Comparison of ENCODE assay signal across 27 cellular contexts in genomic region chr17:76407509-76407908, GRCh38. TPM values are rescaled to one million over a fixed set of nuclear protein-coding genes. Genes with fewer than 3 reads are reported as not detected.
"Had no signal": no experiment of that assay in that cellular context is flagged by ENCODE, and none has a peak within 500 bp of the region (broad histone marks: within the 10 kb centered on the region; RNA-seq: fewer than 3 reads in every experiment).

No MANE protein-coding gene starts in this region.

- H3K27me3 ChIP-seq: adrenal gland, breast epithelium, esophagus muscularis mucosa, thyroid gland had no signal

- H3K27ac ChIP-seq: adrenal gland, breast epithelium, coronary artery, esophagus muscularis mucosa, prostate gland, thyroid gland, WERI-Rb-1 had no signal

- H3K9me3 ChIP-seq: adrenal gland, breast epithelium, esophagus muscularis mucosa, prostate gland, thyroid gland had no signal

- H3K4me3 ChIP-seq: adrenal gland, breast epithelium, coronary artery, esophagus muscularis mucosa, lung, prostate gland, thyroid gland had no signal

- H3K36me3 ChIP-seq: breast epithelium, prostate gland had no signal

- H3K4me1 ChIP-seq: breast epithelium, prostate gland had no signal

- H3K27ac Mint-ChIP-seq: activated CD8-positive, alpha-beta T cell treated with anti-CD3 and anti-CD28 coated beads, Interleukin-2, amount 10 ng/mL, durations not matched to agents 7 days and 5 days; activated naive CD8-positive, alpha-beta T cell; mesothelial cell of epicardium; natural killer cell treated with Interleukin-12 subunit alpha and Interleukin-12 subunit beta and Interleukin-15 and Interleukin-18, amount 100 ng/mL, for 72 hours; T-helper 2 cell treated with Interferon-gamma antibody and Interleukin-4, amounts not matched to agents 5 μg/mL and 100 μg/mL, for 36 hours had no signal

- ATAC-seq: activated CD8-positive, alpha-beta T cell treated with anti-CD3 and anti-CD28 coated beads, Interleukin-2, amount 10 ng/mL, durations not matched to agents 7 days and 5 days; natural killer cell treated with Interleukin-12 subunit alpha and Interleukin-12 subunit beta and Interleukin-15 and Interleukin-18, amount 100 ng/mL, for 72 hours; stimulated activated naive CD8-positive, alpha-beta T cell treated with anti-CD3 and anti-CD28 coated beads, Interleukin-15, Interleukin-2, amounts not matched to agents 100 U/mL and 50 U/mL, for 24 hours had no signal

- H3K9me3 Mint-ChIP-seq: mesothelial cell of epicardium; natural killer cell treated with Interleukin-12 subunit alpha and Interleukin-12 subunit beta and Interleukin-15 and Interleukin-18, amount 100 ng/mL, for 72 hours; T-helper 2 cell treated with Interferon-gamma antibody and Interleukin-4, amounts not matched to agents 5 μg/mL and 100 μg/mL, for 36 hours had no signal

- H3K27me3 Mint-ChIP-seq: activated naive CD8-positive, alpha-beta T cell; natural killer cell treated with Interleukin-12 subunit alpha and Interleukin-12 subunit beta and Interleukin-15 and Interleukin-18, amount 100 ng/mL, for 72 hours had no signal

- DNase-seq: activated CD4-positive, alpha-beta T cell treated with anti-CD3 and anti-CD28 coated beads for 1 hour; activated CD4-positive, alpha-beta T cell treated with anti-CD3 and anti-CD28 coated beads, Interleukin-2, amount 50 U/mL, for 1 hour; activated CD8-positive, alpha-beta T cell treated with anti-CD3 and anti-CD28 coated beads, Interleukin-2, amount 10 ng/mL, durations not matched to agents 7 days and 5 days; activated gamma-delta T cell treated with Interleukin-2 at 50 U/mL for 16 hours; activated T-cell treated with anti-CD3 and anti-CD28 coated beads, Interleukin-2, amount 50 U/mL, for 1 hour; adrenal gland; glutamatergic neuron; hippocampal formation; stimulated activated CD4-positive, alpha-beta T cell treated with anti-CD3 and anti-CD28 coated beads, Interleukin-12 subunit alpha, Interleukin-12 subunit beta, amount 100 ng/mL, for 4 hours; stimulated activated CD4-positive, alpha-beta T cell treated with anti-CD3 and anti-CD28 coated beads, Interleukin-4, amount 100 ng/mL, for 4 hours; stimulated activated naive CD8-positive, alpha-beta T cell treated with anti-CD3 and anti-CD28 coated beads, Interleukin-15, Interleukin-2, amounts not matched to agents 100 U/mL and 50 U/mL, for 24 hours; thyroid gland; WERI-Rb-1 had no signal

- H3K4me1 Mint-ChIP-seq: mesothelial cell of epicardium had no signal

- H3K4me3 Mint-ChIP-seq: activated CD8-positive, alpha-beta T cell treated with anti-CD3 and anti-CD28 coated beads, Interleukin-2, amount 10 ng/mL, durations not matched to agents 7 days and 5 days; activated naive CD8-positive, alpha-beta T cell; mesothelial cell of epicardium; natural killer cell treated with Interleukin-12 subunit alpha and Interleukin-12 subunit beta and Interleukin-15 and Interleukin-18, amount 100 ng/mL, for 72 hours; T-helper 2 cell treated with Interferon-gamma antibody and Interleukin-4, amounts not matched to agents 5 μg/mL and 100 μg/mL, for 36 hours had no signal

RNA-seq across cellular contexts. Expression of gene AANAT, which starts 59.9 kb away (rescaled TPM):
- total RNA-seq: activated CD8-positive, alpha-beta T cell treated with anti-CD3 and anti-CD28 coated beads, Interleukin-2, amount 10 ng/mL, durations not matched to agents 7 days and 5 days; adrenal gland; astrocyte; breast epithelium; esophagus muscularis mucosa; frontal cortex; osteocyte; prostate gland; subcutaneous adipose tissue; ureter had no signal
